8 cellular contexts compared by ENCODE assay signal in the genomic region with DNA sequence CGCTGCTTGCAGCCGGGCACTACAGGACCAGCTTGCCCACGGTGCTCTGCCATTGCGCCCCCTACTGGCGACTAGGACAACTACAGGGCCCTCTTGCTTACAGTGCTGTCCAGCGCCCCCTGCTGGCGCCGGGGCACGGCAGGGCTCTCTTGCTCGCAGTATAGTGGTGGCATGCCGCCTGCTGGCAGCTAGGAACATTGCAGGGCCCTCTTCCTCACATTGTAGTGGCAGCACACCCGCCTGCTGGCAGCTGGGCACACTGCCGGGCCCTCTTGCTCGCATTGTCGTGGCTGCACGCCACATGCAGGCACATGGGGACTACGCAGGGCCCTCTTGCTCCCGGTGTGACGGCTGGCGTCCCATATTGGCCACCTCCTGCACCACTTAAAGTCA. TPM values are rescaled to one million over a fixed set of nuclear protein-coding genes. Genes with fewer than 3 reads are reported as not detected.
DNase-seq lines count a peak whose midpoint lies in the region; ATAC-seq and TF ChIP-seq lines count a peak whose summit lies in the region.
"Not testable (repeated sequence)": the region's sequence is repeated elsewhere in the genome, so short reads cannot be mapped to it uniquely, and the experiment has no call there.

No MANE protein-coding gene starts in this region.

- not testable (repeated sequence) for H3K36me3 Mint-ChIP-seq in activated CD4-positive, alpha-beta T cell treated with anti-CD3 and anti-CD28 coated beads, Interleukin-2, amount 10 ng/mL, durations not matched to agents 24 days and 14 days (ENCODE audit: low read depth); brain; naive thymus-derived CD4-positive, alpha-beta T cell

- H3K36me3 ChIP-seq in ACC112 (ENCODE audit: insufficient read depth, low read length); Karpas-422 (ENCODE audit: insufficient read depth, low read length); naive thymus-derived CD4-positive, alpha-beta T cell (ENCODE audit: control insufficient read depth in 2 of 3, insufficient read depth in 3 of 3, low read length in 3 of 3): not testable (repeated sequence)

- CTCF ChIA-PET in naive thymus-derived CD4-positive, alpha-beta T cell (lab: Charles Lee), result interaction anchor here (0.7 to 1.6 kb wide), 8 partner anchors 17 to 152 kb away, joined by 3 to 9 read pairs (median 3); a partner anchor contains a TSS

- peak overlapping the region; percentile 90 for H3K4me3 Mint-ChIP-seq in activated CD4-positive, alpha-beta T cell treated with anti-CD3 and anti-CD28 coated beads, Interleukin-2, amount 10 ng/mL, durations not matched to agents 24 days and 14 days
- peak overlapping the region; percentile 85 to 95 (median 93) for H3K4me3 Mint-ChIP-seq in brain
- peak overlapping the region; percentile 78 to 94 (median 90) for H3K4me3 Mint-ChIP-seq in naive thymus-derived CD4-positive, alpha-beta T cell

- H2AFZ ChIP-seq in ACC112 (ENCODE audit: low read length, unreplicated experiment), result peak overlapping the region; percentile 38
- H2AFZ ChIP-seq in Karpas-422 (ENCODE audit: low read length), result not testable (repeated sequence)

- TF ChIP-seq CTCF in brain (conservative IDR thresholded peaks at IDR 0.05), result peak; percentile 99 to 100

- H4K20me1 ChIP-seq in Karpas-422 (ENCODE audit: insufficient read depth, low read depth, low read length), result not testable (repeated sequence)

- H3K27ac ChIP-seq in ACC112 (ENCODE audit: low read depth, low read length) (peak overlapping the region; percentile 67), Karpas-422 (ENCODE audit: low read length) (peak overlapping the region; percentile 69)
- peak overlapping the region; percentile 70 for H3K27ac ChIP-seq in naive thymus-derived CD4-positive, alpha-beta T cell (ENCODE audit: low read depth, low read length)

- not testable (repeated sequence) for H3K27me3 Mint-ChIP-seq in activated CD4-positive, alpha-beta T cell treated with anti-CD3 and anti-CD28 coated beads, Interleukin-2, amount 10 ng/mL, durations not matched to agents 24 days and 14 days; brain; naive thymus-derived CD4-positive, alpha-beta T cell

- H3K9ac ChIP-seq in Karpas-422 (ENCODE audit: low read length), result peak overlapping the region; percentile 65

- peak; percentile 97 for DNase-seq in Karpas-422
- peak; percentile 97 for DNase-seq in activated CD4-positive, alpha-beta T cell treated with anti-CD3 and anti-CD28 coated beads, Interleukin-2, amount 10 ng/mL, durations not matched to agents 24 days and 14 days
- peak; percentile 82 to 98 (median 95) for DNase-seq in head of caudate nucleus
- peak in 8 of 9 donors; percentile 82 to 98 (median 94) for DNase-seq in naive thymus-derived CD4-positive, alpha-beta T cell
- DNase-seq in stimulated activated CD4-positive, alpha-beta T cell treated with anti-CD3 and anti-CD28 coated beads, Interleukin-4, amount 100 ng/mL, for 48 hours (ENCODE audit: low read depth in 2 of 2), result peak; percentile 75 to 87

- not testable (repeated sequence) for H3K79me2 ChIP-seq in ACC112 (ENCODE audit: control insufficient read depth, insufficient read depth, low read length, unreplicated experiment); Karpas-422 (ENCODE audit: low read length)

- not testable (repeated sequence) for H3K27me3 ChIP-seq in ACC112 (ENCODE audit: insufficient read depth, low read length); Karpas-422 (ENCODE audit: low read length); naive thymus-derived CD4-positive, alpha-beta T cell (ENCODE audit: control insufficient read depth in 2 of 2, insufficient read depth in 2 of 2, low read length in 2 of 2)

- H3K4me1 ChIP-seq in ACC112 (ENCODE audit: control insufficient read depth, insufficient read depth, low read length, unreplicated experiment); Karpas-422 (ENCODE audit: low read length); naive thymus-derived CD4-positive, alpha-beta T cell (ENCODE audit: control insufficient read depth in 2 of 2, insufficient read depth in 2 of 2, low read length in 2 of 2): not testable (repeated sequence)

- H3K4me3 ChIP-seq in ACC112 (ENCODE audit: low read depth, low read length) (peak overlapping the region; percentile 78), Karpas-422 (ENCODE audit: low read length) (peak overlapping the region; percentile 60; the same call in 1 of the 2 replicates)
- H3K4me3 ChIP-seq in naive thymus-derived CD4-positive, alpha-beta T cell (ENCODE audit: low read length), result peak overlapping the region; percentile 59

- intact Hi-C loops in activated CD4-positive, alpha-beta T cell treated with anti-CD3 and anti-CD28 coated beads, Interleukin-2, amount 10 ng/mL, durations not matched to agents 24 days and 14 days (cut with micrococcal nuclease), result loop anchor here (5.0 kb wide), 1 partner anchor 153 kb away; a partner anchor contains a TSS
- intact Hi-C loops in head of caudate nucleus (cut with DNase I), result not testable (repeated sequence)
- intact Hi-C loops in naive thymus-derived CD4-positive, alpha-beta T cell (cut with micrococcal nuclease), result loop anchor here (10.0 kb wide), 4 partner anchors 49 to 291 kb away; a partner anchor contains a TSS

- not testable (repeated sequence) for H3K9me3 ChIP-seq in Karpas-422 (ENCODE audit: low read length); naive thymus-derived CD4-positive, alpha-beta T cell (ENCODE audit: control insufficient read depth in 2 of 3, low read length in 3 of 3)

- H3K4me1 Mint-ChIP-seq in activated CD4-positive, alpha-beta T cell treated with anti-CD3 and anti-CD28 coated beads, Interleukin-2, amount 10 ng/mL, durations not matched to agents 24 days and 14 days; brain; naive thymus-derived CD4-positive, alpha-beta T cell: not testable (repeated sequence)

- peak; percentile 1 for TF ChIP-seq POLR2A in GM18526 (IDR thresholded peaks at IDR 0.05; ENCODE audit: extremely low read depth, insufficient read length)

- not testable (repeated sequence) for H3K9me2 ChIP-seq in Karpas-422 (replicated peaks; ENCODE audit: insufficient read depth, low read length)

- peak; percentile 68 for ATAC-seq in naive thymus-derived CD4-positive, alpha-beta T cell

- H3K27ac Mint-ChIP-seq in activated CD4-positive, alpha-beta T cell treated with anti-CD3 and anti-CD28 coated beads, Interleukin-2, amount 10 ng/mL, durations not matched to agents 24 days and 14 days, result peak overlapping the region; percentile 93
- H3K27ac Mint-ChIP-seq in brain, result peak overlapping the region; percentile 96 to 99 (median 99)
- peak overlapping the region; percentile 91 to 97 (median 94) for H3K27ac Mint-ChIP-seq in naive thymus-derived CD4-positive, alpha-beta T cell

- POLR2A ChIA-PET in naive thymus-derived CD4-positive, alpha-beta T cell (lab: Charles Lee), result interaction anchor here (0.6 kb wide), 1 partner anchor 114 kb away, joined by 4 read pairs; no protein-coding TSS in a partner anchor

- not testable (repeated sequence) for H3K9me3 Mint-ChIP-seq in activated CD4-positive, alpha-beta T cell treated with anti-CD3 and anti-CD28 coated beads, Interleukin-2, amount 10 ng/mL, durations not matched to agents 24 days and 14 days; brain; naive thymus-derived CD4-positive, alpha-beta T cell

- H3K4me2 ChIP-seq in Karpas-422 (ENCODE audit: low read depth, low read length, poor library complexity, severe bottlenecking), result peak overlapping the region; percentile 51

RNA-seq across cellular contexts. Expression of a gene that starts 23.0 kb away (rescaled TPM):
- 17.5 and 38.5 TPM in 2 replicates for total RNA-seq in Karpas-422 (2014; rRNA removed; shearing (Covaris generic); ENCODE audit: low replicate concordance)
- 21.6 and 23.5 TPM in 2 replicates for total RNA-seq in activated CD4-positive, alpha-beta T cell treated with anti-CD3 and anti-CD28 coated beads, Interleukin-2, amount 10 ng/mL, durations not matched to agents 24 days and 14 days
- polyA plus RNA-seq in brain (ENCODE audit: insufficient read depth, low read depth, low replicate concordance), result 17.0 TPM
- total RNA-seq in naive thymus-derived CD4-positive, alpha-beta T cell, result 10 to 100 TPM; 16.5 to 57.9 (median 26.2) TPM
- polyA plus RNA-seq in naive thymus-derived CD4-positive, alpha-beta T cell, result 10 to 100 TPM; 14.8 to 19.0 TPM

Comparison
In these comparisons a context has a peak if more than half of its experiments do, and no peak if none do; other contexts are left out.
1. Peak in every context shown above with its lines: DNase-seq, ATAC-seq, H3K4me3 ChIP-seq and H3K27ac ChIP-seq.